In the genomic region with DNA sequence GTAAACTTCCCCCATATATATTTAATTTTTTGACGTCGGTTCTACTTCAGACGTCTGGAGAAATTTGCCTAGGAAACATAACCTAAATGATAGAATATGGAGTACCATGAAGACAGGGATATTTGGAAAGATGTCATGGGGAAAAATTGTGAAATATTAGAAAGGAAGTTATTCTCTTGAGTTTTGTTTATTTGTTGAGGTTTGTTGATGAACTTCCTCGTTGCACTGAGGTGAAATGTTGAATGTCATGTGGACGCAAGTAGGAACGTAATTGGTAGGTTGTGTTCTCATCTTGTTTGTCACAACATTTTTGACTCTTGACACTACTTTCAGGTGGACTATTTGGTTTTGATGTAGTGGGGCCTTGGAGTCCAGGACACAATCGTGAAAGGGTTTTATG, we compare ENCODE assay signal across 8 cellular contexts. TPM values are rescaled to one million over a fixed set of nuclear protein-coding genes. Genes with fewer than 3 reads are reported as not detected.
DNase-seq lines count a peak whose midpoint lies in the region; ATAC-seq and TF ChIP-seq lines count a peak whose summit lies in the region.

No MANE protein-coding gene starts in this region.

- peak overlapping the region; percentile 88 for H3K27ac ChIP-seq in subcutaneous abdominal adipose tissue (ENCODE audit: low read depth, low read length)
- no peak overlapping the region for H3K27ac ChIP-seq in adrenal gland
- no peak overlapping the region for H3K27ac ChIP-seq in brain microvascular endothelial cell

- TF ChIP-seq CTCF in adrenal gland (IDR thresholded peaks at IDR 0.05) (no peak), brain microvascular endothelial cell (IDR thresholded peaks at IDR 0.05; ENCODE audit: low read depth, low read length, missing control alignments) (no peak)

- H3K9me3 ChIP-seq in subcutaneous abdominal adipose tissue (ENCODE audit: control insufficient read depth in 5 of 5, low read length in 5 of 5): no peaks in the 10 kb centered on the region
- no peaks in the 10 kb centered on the region for H3K9me3 ChIP-seq in adrenal gland (replicated peaks in 1 of 3)

- ATAC-seq in activated CD8-positive, alpha-beta memory T cell treated with anti-CD3 and anti-CD28 coated beads, Interleukin-2, amount 10 ng/mL, durations not matched to agents 7 days and 5 days: no peak

- no peak overlapping the region for H3K27ac Mint-ChIP-seq in activated CD8-positive, alpha-beta memory T cell treated with anti-CD3 and anti-CD28 coated beads, Interleukin-2, amount 10 ng/mL, durations not matched to agents 7 days and 5 days
- H3K27ac Mint-ChIP-seq in activated CD4-positive, alpha-beta memory T cell treated with anti-CD3 and anti-CD28 coated beads, Interleukin-2, amount 10 ng/mL, durations not matched to agents 7 days and 5 days: no peak overlapping the region
- H3K27ac Mint-ChIP-seq in immature natural killer cell: peak overlapping the region in 3 of 6 donors; percentile 15 to 91 (median 83)

- 70 to 78% (median 75%) methylated on average over 7 of the region's 7 CpGs for WGBS in adrenal gland, 4 donors

- in situ Hi-C loops in brain microvascular endothelial cell (cut with HindIII; ENCODE audit: low pct_ligation_motif_present, low sequenced_read_pairs): no loop called here

- intact Hi-C loops in adrenal gland (cut with DNase I): loop anchor here in 1 of 2 donors (10.0 kb wide), 1 partner anchor 67 kb away; the partner anchor contains the start of gene ANO10

- H3K9ac ChIP-seq in subcutaneous abdominal adipose tissue (ENCODE audit: low read length in 5 of 5): peak overlapping the region in 4 of 5 donors; percentile 79 to 100 (median 96)

- peaks cover 3% of the 10 kb centered on the region for H3K36me3 Mint-ChIP-seq in activated CD8-positive, alpha-beta memory T cell treated with anti-CD3 and anti-CD28 coated beads, Interleukin-2, amount 10 ng/mL, durations not matched to agents 7 days and 5 days
- peaks cover 3% of the 10 kb centered on the region for H3K36me3 Mint-ChIP-seq in activated CD4-positive, alpha-beta memory T cell treated with anti-CD3 and anti-CD28 coated beads, Interleukin-2, amount 10 ng/mL, durations not matched to agents 7 days and 5 days (ENCODE audit: low read depth)
- H3K36me3 Mint-ChIP-seq in immature natural killer cell: no peaks in the 10 kb centered on the region

- H3K27me3 ChIP-seq in subcutaneous abdominal adipose tissue (ENCODE audit: control insufficient read depth in 5 of 5, insufficient read depth in 4 of 5, low read length in 5 of 5) (no peaks in the 10 kb centered on the region), adrenal gland (no peaks in the 10 kb centered on the region), brain microvascular endothelial cell (replicated peaks) (no peaks in the 10 kb centered on the region)

- peaks cover 37% of the 10 kb centered on the region for H3K4me1 Mint-ChIP-seq in activated CD8-positive, alpha-beta memory T cell treated with anti-CD3 and anti-CD28 coated beads, Interleukin-2, amount 10 ng/mL, durations not matched to agents 7 days and 5 days
- H3K4me1 Mint-ChIP-seq in activated CD4-positive, alpha-beta memory T cell treated with anti-CD3 and anti-CD28 coated beads, Interleukin-2, amount 10 ng/mL, durations not matched to agents 7 days and 5 days: peaks cover 46% of the 10 kb centered on the region
- peaks cover 31 to 46% of the 10 kb centered on the region in 2 donors for H3K4me1 Mint-ChIP-seq in immature natural killer cell

- POLR2A ChIA-PET in activated CD4-positive, alpha-beta memory T cell treated with anti-CD3 and anti-CD28 coated beads, Interleukin-2, amount 10 ng/mL, durations not matched to agents 7 days and 5 days (lab: Charles Lee): no interaction called here

- no peaks in the 10 kb centered on the region for H3K9me3 Mint-ChIP-seq in activated CD8-positive, alpha-beta memory T cell treated with anti-CD3 and anti-CD28 coated beads, Interleukin-2, amount 10 ng/mL, durations not matched to agents 7 days and 5 days (ENCODE audit: low read depth)
- no peaks in the 10 kb centered on the region for H3K9me3 Mint-ChIP-seq in activated CD4-positive, alpha-beta memory T cell treated with anti-CD3 and anti-CD28 coated beads, Interleukin-2, amount 10 ng/mL, durations not matched to agents 7 days and 5 days
- no peaks in the 10 kb centered on the region for H3K9me3 Mint-ChIP-seq in immature natural killer cell

- H3K4me1 ChIP-seq in subcutaneous abdominal adipose tissue (ENCODE audit: control insufficient read depth in 5 of 5, insufficient read depth in 5 of 5, low read length in 5 of 5): peaks cover 2 to 53% (median 48%) of the 10 kb centered on the region in 5 donors
- peaks cover 12 to 41% of the 10 kb centered on the region in 2 donors for H3K4me1 ChIP-seq in adrenal gland (replicated peaks in 1 of 2)

- no peaks in the 10 kb centered on the region for H3K27me3 Mint-ChIP-seq in activated CD8-positive, alpha-beta memory T cell treated with anti-CD3 and anti-CD28 coated beads, Interleukin-2, amount 10 ng/mL, durations not matched to agents 7 days and 5 days
- peaks cover 4% of the 10 kb centered on the region for H3K27me3 Mint-ChIP-seq in activated CD4-positive, alpha-beta memory T cell treated with anti-CD3 and anti-CD28 coated beads, Interleukin-2, amount 10 ng/mL, durations not matched to agents 7 days and 5 days
- peaks cover 6 to 14% (median 10%) of the 10 kb centered on the region in 3 donors for H3K27me3 Mint-ChIP-seq in immature natural killer cell (ENCODE audit: low read depth in 3 of 3)

- CTCF ChIA-PET in activated CD8-positive, alpha-beta memory T cell treated with anti-CD3 and anti-CD28 coated beads, Interleukin-2, amount 10 ng/mL, durations not matched to agents 7 days and 5 days (lab: Charles Lee): no interaction called here
- CTCF ChIA-PET in activated CD4-positive, alpha-beta memory T cell treated with anti-CD3 and anti-CD28 coated beads, Interleukin-2, amount 10 ng/mL, durations not matched to agents 7 days and 5 days (lab: Charles Lee): no interaction called here

- no peak for TF ChIP-seq POLR2A in adrenal gland (IDR thresholded peaks at IDR 0.05)

- H3K4me3 ChIP-seq in subcutaneous abdominal adipose tissue (ENCODE audit: low read depth in 1 of 5, low read length in 5 of 5) (peak overlapping the region; percentile 85 to 95 (median 89)), adrenal gland (peak overlapping the region in 1 of 4 donors; percentile 94), brain microvascular endothelial cell (ENCODE audit: low read depth, low read length) (no peak overlapping the region)

- DNase-seq in activated CD8-positive, alpha-beta memory T cell treated with anti-CD3 and anti-CD28 coated beads, Interleukin-2, amount 10 ng/mL, durations not matched to agents 7 days and 5 days: no peak
- no peak for DNase-seq in activated CD8-positive, alpha-beta memory T cell treated with anti-CD3 and anti-CD28 coated beads for 24 hours
- no peak for DNase-seq in activated CD4-positive, alpha-beta memory T cell treated with anti-CD3 and anti-CD28 coated beads, Interleukin-2, amount 10 ng/mL, durations not matched to agents 7 days and 5 days
- DNase-seq in immature natural killer cell (no peak), adrenal gland (no peak), brain microvascular endothelial cell (no peak)
- DNase-seq in activated effector memory CD4-positive, alpha-beta T cell treated with Interleukin-2 at 50 U/mL for 16 hours: no peak

- peaks cover 0 to 3% (median 0%) of the 10 kb centered on the region in 5 donors for H3K36me3 ChIP-seq in subcutaneous abdominal adipose tissue (ENCODE audit: control insufficient read depth in 5 of 5, insufficient read depth in 5 of 5, low read length in 5 of 5)
- no peaks in the 10 kb centered on the region for H3K36me3 ChIP-seq in adrenal gland (replicated peaks in 1 of 2)
- no peaks in the 10 kb centered on the region for H3K36me3 ChIP-seq in brain microvascular endothelial cell (replicated peaks)

- peak overlapping the region; percentile 82 for H3K4me3 Mint-ChIP-seq in activated CD8-positive, alpha-beta memory T cell treated with anti-CD3 and anti-CD28 coated beads, Interleukin-2, amount 10 ng/mL, durations not matched to agents 7 days and 5 days
- H3K4me3 Mint-ChIP-seq in activated CD4-positive, alpha-beta memory T cell treated with anti-CD3 and anti-CD28 coated beads, Interleukin-2, amount 10 ng/mL, durations not matched to agents 7 days and 5 days: peak overlapping the region; percentile 86
- peak overlapping the region; percentile 77 to 86 (median 84) for H3K4me3 Mint-ChIP-seq in immature natural killer cell

RNA-seq across cellular contexts. Expression of gene ABHD5, which starts 1.3 kb away (rescaled TPM):
- 10 to 100 TPM; 12.9 to 16.5 TPM for total RNA-seq in activated CD8-positive, alpha-beta memory T cell treated with anti-CD3 and anti-CD28 coated beads, Interleukin-2, amount 10 ng/mL, durations not matched to agents 7 days and 5 days
- total RNA-seq in activated CD4-positive, alpha-beta memory T cell treated with anti-CD3 and anti-CD28 coated beads, Interleukin-2, amount 10 ng/mL, durations not matched to agents 7 days and 5 days: 10 to 100 TPM; 14.5 to 15.9 TPM
- polyA plus RNA-seq in immature natural killer cell: 10 to 100 TPM in 2 of 3 donors, 1 to 10 TPM in 1; 5.5 to 18.6 (median 10.0) TPM
- 10 to 100 TPM; 18.4 to 43.4 (median 22.2) TPM for total RNA-seq in adrenal gland
- polyA plus RNA-seq in adrenal gland: 10 to 100 TPM in 2 of 3 donors, 1 to 10 TPM in 1; 6.1 to 22.1 (median 15.6) TPM
